20 cellular contexts compared by ENCODE assay signal in the genomic region with DNA sequence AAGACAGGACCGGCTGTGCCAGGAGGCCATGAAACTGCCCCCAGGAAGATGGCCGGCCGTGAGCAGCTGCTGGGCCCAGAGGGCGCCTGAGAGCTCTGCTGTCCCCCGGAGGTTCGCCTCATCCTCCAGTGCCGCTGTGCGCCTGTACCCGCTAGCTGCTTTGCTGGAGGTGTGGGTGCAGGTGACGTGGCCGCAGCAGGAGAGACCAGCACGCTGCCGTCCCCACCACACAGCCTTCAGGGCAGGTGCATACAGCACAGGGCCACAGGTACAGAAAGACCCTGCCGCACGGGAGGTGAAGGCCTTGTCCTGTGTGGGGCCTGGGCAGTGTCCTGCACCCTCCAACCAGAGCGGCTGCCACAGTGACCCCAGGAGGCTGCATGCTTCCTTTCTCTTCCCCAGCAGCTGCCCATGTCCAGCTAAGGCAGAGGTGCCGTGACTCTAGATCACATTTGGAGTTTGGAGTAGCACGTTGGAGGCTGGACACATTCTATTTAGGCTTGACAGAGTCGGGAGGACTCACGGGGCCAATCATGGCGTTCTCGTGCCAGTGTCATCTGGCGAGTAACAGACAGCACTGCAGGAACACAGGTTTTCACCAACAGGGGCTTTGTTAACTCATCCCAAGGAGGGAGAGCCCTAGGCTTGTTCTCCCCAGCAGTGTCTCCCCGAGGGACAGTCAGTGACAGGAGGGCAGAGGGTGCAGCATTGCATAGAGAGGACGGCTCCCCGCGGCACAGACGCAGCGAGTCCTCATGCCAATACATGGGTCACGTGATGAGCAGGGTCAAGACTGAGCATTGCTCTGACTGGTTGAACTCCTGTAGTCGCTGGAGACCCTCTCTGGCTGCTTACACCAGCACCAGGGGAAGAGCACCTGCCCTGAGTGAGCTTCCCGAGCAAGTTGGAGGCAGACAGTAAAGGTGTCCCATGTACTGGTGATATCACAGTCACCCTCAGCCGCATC.
"Had no signal": no experiment of that assay in that cellular context is flagged by ENCODE, and none has a peak within 500 bp of the region (broad histone marks: within the 10 kb centered on the region; RNA-seq: fewer than 3 reads in every experiment).

No MANE protein-coding gene starts in this region.

- H3K27me3 ChIP-seq: ovary, tibial nerve had no signal

- ATAC-seq: stimulated activated effector memory CD8-positive, alpha-beta T cell treated with anti-CD3 and anti-CD28 coated beads, Interleukin-12 subunit alpha, Interleukin-12 subunit beta, amount 100 ng/mL, for 72 hours had no signal

- H3K4me3 ChIP-seq: esophagus squamous epithelium, ovary, tibial nerve had no signal

- H3K36me3 ChIP-seq: esophagus squamous epithelium, ovary, tibial nerve had no signal

- H3K9me3 ChIP-seq: esophagus squamous epithelium, ovary, tibial nerve had no signal

- FAIRE-seq: endothelial cell of umbilical vein had no signal

- DNase-seq: activated CD4-positive, alpha-beta T cell treated with anti-CD3 and anti-CD28 coated beads for 1 hour; activated CD4-positive, alpha-beta T cell treated with anti-CD3 and anti-CD28 coated beads, Interleukin-2, amount 50 U/mL, for 4 hours; activated naive CD4-positive, alpha-beta T cell; activated naive CD8-positive, alpha-beta T cell treated with anti-CD3 and anti-CD28 coated beads, Interleukin-2, amount 10 ng/mL, durations not matched to agents 7 days and 5 days; activated T-cell treated with anti-CD3 and anti-CD28 coated beads for 4 hours; cortex of kidney; effector CD4-positive, alpha-beta T cell; esophagus squamous epithelium; glutamatergic neuron; hypothalamus; immature natural killer cell; stimulated activated CD4-positive, alpha-beta T cell treated with anti-CD3 and anti-CD28 coated beads, Interleukin-12 subunit alpha, Interleukin-12 subunit beta, amount 100 ng/mL, for 4 hours; T1000 had no signal

- H3K9me3 Mint-ChIP-seq: activated naive CD8-positive, alpha-beta T cell treated with anti-CD3 and anti-CD28 coated beads, Interleukin-2, amount 10 ng/mL, durations not matched to agents 7 days and 5 days; central memory CD8-positive, alpha-beta T cell; immature natural killer cell; nephron; stimulated activated effector memory CD8-positive, alpha-beta T cell treated with anti-CD3 and anti-CD28 coated beads, Interleukin-12 subunit alpha, Interleukin-12 subunit beta, amount 100 ng/mL, for 72 hours had no signal

- H3K27ac Mint-ChIP-seq: activated naive CD8-positive, alpha-beta T cell treated with anti-CD3 and anti-CD28 coated beads, Interleukin-2, amount 10 ng/mL, durations not matched to agents 7 days and 5 days; immature natural killer cell; nephron; stimulated activated effector memory CD8-positive, alpha-beta T cell treated with anti-CD3 and anti-CD28 coated beads, Interleukin-12 subunit alpha, Interleukin-12 subunit beta, amount 100 ng/mL, for 72 hours had no signal

- H3K4me1 Mint-ChIP-seq: central memory CD8-positive, alpha-beta T cell had no signal

- H3K27me3 Mint-ChIP-seq: central memory CD8-positive, alpha-beta T cell had no signal

- H3K27ac ChIP-seq: esophagus squamous epithelium, ovary, tibial nerve had no signal

- H3K4me3 Mint-ChIP-seq: activated naive CD8-positive, alpha-beta T cell treated with anti-CD3 and anti-CD28 coated beads, Interleukin-2, amount 10 ng/mL, durations not matched to agents 7 days and 5 days; brain; central memory CD8-positive, alpha-beta T cell; immature natural killer cell; nephron; stimulated activated effector memory CD8-positive, alpha-beta T cell treated with anti-CD3 and anti-CD28 coated beads, Interleukin-12 subunit alpha, Interleukin-12 subunit beta, amount 100 ng/mL, for 72 hours had no signal
